Comparison of ENCODE assay signal across 1 cellular context in genomic region chr10:112375721-112376577, GRCh38.
TF ChIP-seq lines count a peak whose summit lies in the region.

No MANE protein-coding gene starts in this region.

TF ChIP-seq in HepG2, 621 proteins besides CTCF, POLR2A, EP300 and RAD21 (continued from another document and continues in another):
- TF ChIP-seq DMAP1 (CRISPR knock-in tag; IDR thresholded peaks at IDR 0.05), result peak; percentile 50; the same call in 1 of the 2 replicates
- TF ChIP-seq NCOR1 (IDR thresholded peaks at IDR 0.05; ENCODE audit: borderline replicate concordance, low read length), result no peak
- TF ChIP-seq TMF1 (CRISPR knock-in tag; IDR thresholded peaks at IDR 0.05; ENCODE audit: low read depth), result no peak
- TF ChIP-seq KMT2A (CRISPR knock-in tag; IDR thresholded peaks at IDR 0.05), result peak; percentile 75; the same call in 1 of the 2 replicates
- TF ChIP-seq ELF1 (CRISPR knock-in tag; IDR thresholded peaks at IDR 0.05), result peak; percentile 74
- 0 out of 2 replicates have a peak, but pooled peaks have one; percentile 41 for TF ChIP-seq IRF1 (CRISPR knock-in tag; IDR thresholded peaks at IDR 0.05; ENCODE audit: low read depth)
- TF ChIP-seq MED1 (CRISPR knock-in tag; IDR thresholded peaks at IDR 0.05), result peak; percentile 29; the same call in 1 of the 2 replicates
- peak; percentile 46; the same call in 1 of the 2 replicates for TF ChIP-seq RBFOX2 (IDR thresholded peaks at IDR 0.05; ENCODE audit: low read depth, low read length)
- TF ChIP-seq ZNF687 (CRISPR knock-in tag; IDR thresholded peaks at IDR 0.05), result peak; percentile 90
- TF ChIP-seq HDAC1 (CRISPR knock-in tag; IDR thresholded peaks at IDR 0.05), result peak; percentile 75
- TF ChIP-seq ZBTB8A (CRISPR knock-in tag; IDR thresholded peaks at IDR 0.05; ENCODE audit: borderline replicate concordance, low read depth), result no peak
- TF ChIP-seq POLR2AphosphoS5 (IDR thresholded peaks at IDR 0.05; ENCODE audit: low read depth, low read length), result no peak
- peak; percentile 60 for TF ChIP-seq ELF3 (CRISPR knock-in tag; IDR thresholded peaks at IDR 0.05)
- 0 out of 2 replicates have a peak, but pooled peaks have one; percentile 17 for TF ChIP-seq ZNF441 (CRISPR knock-in tag; IDR thresholded peaks at IDR 0.05; ENCODE audit: borderline replicate concordance)
- 0 out of 2 replicates have a peak, but pooled peaks have one; percentile 34 for TF ChIP-seq KAT8 (CRISPR knock-in tag; IDR thresholded peaks at IDR 0.05)
- TF ChIP-seq ZBTB2 (CRISPR knock-in tag; IDR thresholded peaks at IDR 0.05; ENCODE audit: low read depth), result no peak
- no peak for TF ChIP-seq MEIS1 (CRISPR knock-in tag; IDR thresholded peaks at IDR 0.05; ENCODE audit: borderline replicate concordance)
- peak; percentile 80 for TF ChIP-seq PRDM15 (CRISPR knock-in tag; IDR thresholded peaks at IDR 0.05)
- peak; percentile 34; the same call in 1 of the 2 replicates for TF ChIP-seq ZFX (CRISPR knock-in tag; IDR thresholded peaks at IDR 0.05; ENCODE audit: low read depth)
- TF ChIP-seq NCOA2 (CRISPR knock-in tag; IDR thresholded peaks at IDR 0.05), result peak; percentile 9; the same call in 1 of the 2 replicates
- no peak for TF ChIP-seq MTA3 (CRISPR knock-in tag; IDR thresholded peaks at IDR 0.05)
- TF ChIP-seq HOXA9 (CRISPR knock-in tag; IDR thresholded peaks at IDR 0.05; ENCODE audit: borderline replicate concordance), result no peak
- 0 out of 2 replicates have a peak, but pooled peaks have one; percentile 11 for TF ChIP-seq STAG1 (CRISPR knock-in tag; IDR thresholded peaks at IDR 0.05)
- no peak for TF ChIP-seq E2F2 (CRISPR knock-in tag; IDR thresholded peaks at IDR 0.05; ENCODE audit: borderline replicate concordance)
- 0 out of 2 replicates have a peak, but pooled peaks have one; percentile 7 for TF ChIP-seq ARID5B (CRISPR knock-in tag; IDR thresholded peaks at IDR 0.05)
- TF ChIP-seq BRD4 (CRISPR knock-in tag; IDR thresholded peaks at IDR 0.05), result 0 out of 2 replicates have a peak, but pooled peaks have one; percentile 21
- TF ChIP-seq ZFP91 (CRISPR knock-in tag; IDR thresholded peaks at IDR 0.05; ENCODE audit: borderline replicate concordance), result peak; percentile 27; the same call in 1 of the 2 replicates
- peak; percentile 2; the same call in 1 of the 2 replicates for TF ChIP-seq PATZ1 (CRISPR knock-in tag; IDR thresholded peaks at IDR 0.05)
- TF ChIP-seq PRDM10 (CRISPR knock-in tag; IDR thresholded peaks at IDR 0.05; ENCODE audit: low read depth), result no peak
- TF ChIP-seq REPIN1 (CRISPR knock-in tag; IDR thresholded peaks at IDR 0.05; ENCODE audit: borderline replicate concordance, low read depth), result 0 out of 2 replicates have a peak, but pooled peaks have one; percentile 20
- TF ChIP-seq ZNF430 (CRISPR knock-in tag; IDR thresholded peaks at IDR 0.05), result 0 out of 2 replicates have a peak, but pooled peaks have one; percentile 34
